ENCODE assay signal across 7 cellular contexts in genomic region chr16:75491876-75492275, GRCh38. TPM values are rescaled to one million over a fixed set of nuclear protein-coding genes. Genes with fewer than 3 reads are reported as not detected.
DNase-seq lines count a peak whose midpoint lies in the region; ATAC-seq, FAIRE-seq and TF ChIP-seq lines count a peak whose summit lies in the region.
"Had no signal": no experiment of that assay in that cellular context is flagged by ENCODE, and none has a peak within 500 bp of the region (broad histone marks: within the 10 kb centered on the region; RNA-seq: fewer than 3 reads in every experiment).

No MANE protein-coding gene starts in this region.

- H3K4me3 ChIP-seq in cardiac muscle cell (no peak overlapping the region), left ventricle myocardium inferior (no peak overlapping the region), adipocyte (ENCODE audit: low read length) (no peak overlapping the region)
- H3K4me3 ChIP-seq: gastrocnemius medialis had no signal

- no peak for ATAC-seq in GM21528 (IDR thresholded peaks at IDR 0.05; ENCODE audit: low FRiP score, unreplicated experiment)
- ATAC-seq: gastrocnemius medialis had no signal

- H3K4me1 ChIP-seq in cardiac muscle cell (ENCODE audit: low read depth), result no peaks in the 10 kb centered on the region
- H3K4me1 ChIP-seq in left ventricle myocardium inferior, result peaks cover 14% of the 10 kb centered on the region
- H3K4me1 ChIP-seq in adipocyte (ENCODE audit: control insufficient read depth, insufficient read depth, low read length), result peaks cover 4% of the 10 kb centered on the region

- H3K27me3 ChIP-seq in cardiac muscle cell (peaks cover 14% of the 10 kb centered on the region), left ventricle myocardium inferior (ENCODE audit: low read depth) (peaks cover 33% of the 10 kb centered on the region), adipocyte (replicated peaks; ENCODE audit: control insufficient read depth, insufficient read depth, low read length) (peaks cover 23% of the 10 kb centered on the region)

- H3K27ac ChIP-seq in cardiac muscle cell (no peak overlapping the region), left ventricle myocardium inferior (replicated peaks) (no peak overlapping the region)
- H3K27ac ChIP-seq: gastrocnemius medialis had no signal

- DNase-seq in cardiac muscle cell (ENCODE audit: low read depth in 1 of 2, low spot score in 1 of 2) (peak in 1 of 2 donors; percentile 4), left ventricle myocardium inferior (no peak), adipocyte (ENCODE audit: low read depth) (peak; percentile 30), urothelium cell line (ENCODE audit: low spot score) (peak; percentile 31)
- no peak for DNase-seq in stimulated activated naive CD4-positive, alpha-beta T cell (lab: John Stamatoyannopoulos, UW)
- DNase-seq: gastrocnemius medialis had no signal

- H3K36me3 ChIP-seq in cardiac muscle cell, result no peaks in the 10 kb centered on the region
- no peaks in the 10 kb centered on the region for H3K36me3 ChIP-seq in left ventricle myocardium inferior
- H3K36me3 ChIP-seq in adipocyte (ENCODE audit: control insufficient read depth, insufficient read depth, low read length, severe bottlenecking), result no peaks in the 10 kb centered on the region
- H3K36me3 ChIP-seq: gastrocnemius medialis had no signal

- no peak for FAIRE-seq in urothelium cell line (lab: Jason Lieb, UNC)

- no peak overlapping the region for H3K9ac ChIP-seq in adipocyte (ENCODE audit: low read length)

- H3K9me3 ChIP-seq in cardiac muscle cell (ENCODE audit: low read depth) (no peaks in the 10 kb centered on the region), left ventricle myocardium inferior (replicated peaks) (no peaks in the 10 kb centered on the region), adipocyte (ENCODE audit: control insufficient read depth, low read length) (no peaks in the 10 kb centered on the region)
- H3K9me3 ChIP-seq: gastrocnemius medialis had no signal

- intact Hi-C loops in left ventricle myocardium inferior (cut with micrococcal nuclease), result no loop called here

- TF ChIP-seq CTCF in cardiac muscle cell (IDR thresholded peaks at IDR 0.05; ENCODE audit: low read depth, low read length) (peak; percentile 4), left ventricle myocardium inferior (IDR thresholded peaks at IDR 0.05; ENCODE audit: borderline replicate concordance) (no peak)

RNA-seq across cellular contexts. Expression of gene CHST6, which starts 3.4 kb away (rescaled TPM):
- total RNA-seq in cardiac muscle cell (3.2 and 3.8 TPM in 2 replicates), left ventricle myocardium inferior (1.4 TPM)
- 0.10 and 1.2 TPM in 2 replicates for polyA plus RNA-seq in cardiac muscle cell

RNA-seq across cellular contexts. Expression of gene TMEM170A, which starts 27.4 kb away (rescaled TPM):
- total RNA-seq in cardiac muscle cell (14.5 and 29.0 TPM in 2 replicates), left ventricle myocardium inferior (10.3 TPM)
- polyA plus RNA-seq in cardiac muscle cell, result 22.7 and 27.2 TPM in 2 replicates

RNA-seq across cellular contexts. Expression of gene CHST5, which starts 44.0 kb away (rescaled TPM):
- 0.35 and 0.66 TPM in 2 replicates for total RNA-seq in cardiac muscle cell
- polyA plus RNA-seq in cardiac muscle cell, result 0.05 TPM in 1 of 2 replicates, not detected in the other
- total RNA-seq in left ventricle myocardium inferior, result 0.85 TPM

RNA-seq across cellular contexts. Expression of gene CFDP1, which starts 58.6 kb away (rescaled TPM):
- total RNA-seq in cardiac muscle cell (78.1 and 103 TPM in 2 replicates), left ventricle myocardium inferior (24.9 TPM)
- 114 and 116 TPM in 2 replicates for polyA plus RNA-seq in cardiac muscle cell

Comparison
In these comparisons a context has a peak if more than half of its experiments do, and no peak if none do; other contexts are left out.
1. DNase-seq: peak in adipocyte (single experiment) and urothelium cell line (single experiment); none in left ventricle myocardium inferior (single experiment) and stimulated activated naive CD4-positive, alpha-beta T cell (0 of 6).